29 cellular contexts compared by ENCODE assay signal in the genomic region with DNA sequence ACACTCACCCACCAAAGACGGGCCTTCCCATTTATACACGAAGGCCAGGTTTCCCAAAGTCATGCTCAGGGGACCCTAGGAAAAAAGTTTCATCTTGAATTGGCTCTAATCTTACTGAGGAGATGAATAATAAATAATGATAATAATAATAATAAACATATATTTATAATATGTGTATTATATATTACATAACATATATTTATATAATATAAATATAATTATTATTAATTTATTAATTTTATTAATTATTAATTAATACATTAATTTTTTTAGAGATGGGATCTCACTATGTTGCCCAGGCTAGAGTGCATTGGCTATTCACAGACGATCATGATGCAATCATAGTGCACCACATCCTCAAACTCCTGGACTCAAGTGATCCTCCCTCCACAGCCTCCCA.
"Had no signal": no experiment of that assay in that cellular context is flagged by ENCODE, and none has a peak within 500 bp of the region (broad histone marks: within the 10 kb centered on the region; RNA-seq: fewer than 3 reads in every experiment).

No MANE protein-coding gene starts in this region.

- ATAC-seq: activated CD4-positive, CD25-positive, alpha-beta regulatory T cell treated with anti-CD3 and anti-CD28 coated beads, Interleukin-2, amount 50 U/mL, for 24 hours; activated CD8-positive, alpha-beta T cell treated with anti-CD3 and anti-CD28 coated beads for 36 hours; activated T-cell treated with anti-CD3 and anti-CD28 coated beads, Interleukin-2, amount 50 U/mL, for 4 hours; activated T-helper 17 cell treated with anti-CD3 and anti-CD28 coated beads, Interleukin-2, amount 50 U/mL, for 72 hours; effector memory CD8-positive, alpha-beta T cell; gastroesophageal sphincter; heart right ventricle had no signal

- FAIRE-seq: astrocyte, bronchial epithelial cell had no signal

- H3K4me3 Mint-ChIP-seq: activated B cell treated with CpG ODN at 0.5 μM for 24 hours; activated CD8-positive, alpha-beta T cell treated with anti-CD3 and anti-CD28 coated beads for 36 hours; activated naive CD8-positive, alpha-beta T cell; activated T-cell treated with anti-CD3 and anti-CD28 coated beads, Interleukin-2, amount 50 U/mL, for 4 hours; activated T-helper 17 cell treated with anti-CD3 and anti-CD28 coated beads, Interleukin-2, amount 50 U/mL, for 72 hours; central memory CD8-positive, alpha-beta T cell; effector memory CD8-positive, alpha-beta T cell had no signal

- H3K27me3 Mint-ChIP-seq: activated B cell treated with CpG ODN at 0.5 μM for 24 hours; activated CD8-positive, alpha-beta T cell treated with anti-CD3 and anti-CD28 coated beads for 36 hours; activated naive CD8-positive, alpha-beta T cell had no signal

- DNase-seq: activated B cell treated with CpG ODN at 0.5 μM for 24 hours; activated CD4-positive, alpha-beta T cell treated with anti-CD3 and anti-CD28 coated beads for 48 hours; activated CD4-positive, alpha-beta T cell treated with anti-CD3 and anti-CD28 coated beads, Interleukin-2, amount 50 U/mL, for 1 hour; activated CD4-positive, alpha-beta T cell treated with anti-CD3 and anti-CD28 coated beads, Interleukin-2, amount 50 U/mL, for 48 hours; activated CD8-positive, alpha-beta memory T cell treated with anti-CD3 and anti-CD28 coated beads for 24 hours; activated CD8-positive, alpha-beta T cell treated with anti-CD3 and anti-CD28 coated beads for 36 hours; activated effector memory CD4-positive, alpha-beta T cell treated with Interleukin-2 at 50 U/mL for 16 hours; activated gamma-delta T cell treated with Interleukin-2 at 50 U/mL for 16 hours; activated naive CD4-positive, alpha-beta T cell treated with anti-CD3 and anti-CD28 coated beads, Interleukin-2, amount 50 U/mL, for 16 hours; activated naive CD4-positive, alpha-beta T cell treated with Interleukin-2 at 50 U/mL for 16 hours; activated T-cell treated with anti-CD3 and anti-CD28 coated beads, Interleukin-2, amount 50 U/mL, for 4 hours; amniotic stem cell; anterior cingulate cortex; brain microvascular endothelial cell; cortex of kidney; dermis blood vessel endothelial cell; effector CD4-positive, alpha-beta T cell; effector memory CD8-positive, alpha-beta T cell; esophagus squamous epithelium; foreskin melanocyte; heart right ventricle; T-helper 2 cell had no signal

- H3K4me1 Mint-ChIP-seq: activated B cell treated with CpG ODN at 0.5 μM for 24 hours; activated T-helper 17 cell treated with anti-CD3 and anti-CD28 coated beads, Interleukin-2, amount 50 U/mL, for 72 hours; central memory CD8-positive, alpha-beta T cell had no signal

- H3K9me3 Mint-ChIP-seq: activated CD8-positive, alpha-beta T cell treated with anti-CD3 and anti-CD28 coated beads for 36 hours; activated T-cell treated with anti-CD3 and anti-CD28 coated beads, Interleukin-2, amount 50 U/mL, for 4 hours; activated T-helper 17 cell treated with anti-CD3 and anti-CD28 coated beads, Interleukin-2, amount 50 U/mL, for 72 hours; central memory CD8-positive, alpha-beta T cell; effector memory CD8-positive, alpha-beta T cell had no signal

- H3K27ac Mint-ChIP-seq: activated B cell treated with CpG ODN at 0.5 μM for 24 hours; activated CD8-positive, alpha-beta T cell treated with anti-CD3 and anti-CD28 coated beads for 36 hours; activated naive CD8-positive, alpha-beta T cell; activated T-helper 17 cell treated with anti-CD3 and anti-CD28 coated beads, Interleukin-2, amount 50 U/mL, for 72 hours; effector memory CD8-positive, alpha-beta T cell had no signal
